ENCODE assay signal across 16 cellular contexts in the genomic region with DNA sequence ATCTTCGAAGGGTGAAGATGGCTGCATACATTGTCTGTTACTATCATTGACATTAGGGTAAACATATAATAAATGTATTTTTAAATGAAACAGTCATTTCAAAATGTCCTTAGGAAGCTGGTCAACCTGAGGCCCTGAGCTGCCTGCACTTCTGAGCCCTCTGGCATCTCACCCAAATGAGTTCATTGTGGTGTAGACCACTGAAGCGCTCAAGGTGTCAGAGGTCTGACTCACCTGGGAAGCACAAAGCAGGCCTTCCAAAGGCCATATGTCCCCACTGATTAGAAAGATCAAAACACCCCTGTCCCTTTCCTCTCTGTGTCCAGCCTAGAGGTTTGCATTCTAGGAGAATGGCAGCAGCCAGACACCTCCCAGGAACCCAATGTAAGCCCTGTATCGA. TPM values are rescaled to one million over a fixed set of nuclear protein-coding genes. Genes with fewer than 3 reads are reported as not detected.
"Had no signal": no experiment of that assay in that cellular context is flagged by ENCODE, and none has a peak within 500 bp of the region (broad histone marks: within the 10 kb centered on the region; RNA-seq: fewer than 3 reads in every experiment).

No MANE protein-coding gene starts in this region.

- H3K27me3 ChIP-seq: gastrocnemius medialis, neural progenitor cell, pancreas, upper lobe of right lung had no signal

- H3K36me3 Mint-ChIP-seq: stimulated activated naive B cell treated with anti-CD40 and anti-IgM and Interleukin-4, amounts not matched to agents 10 μg/mL and 1 μg/mL and 100 μg/mL, for 72 hours had no signal

- H3K4me1 Mint-ChIP-seq: activated T-helper 17 cell treated with anti-CD3 and anti-CD28 coated beads, Interleukin-2, amount 50 U/mL, for 72 hours had no signal

- H3K4me3 Mint-ChIP-seq: activated naive CD8-positive, alpha-beta T cell treated with anti-CD3 and anti-CD28 coated beads, Interleukin-2, amount 50 U/mL, for 24 hours; activated T-helper 17 cell treated with anti-CD3 and anti-CD28 coated beads, Interleukin-2, amount 50 U/mL, for 72 hours; neural progenitor cell; stimulated activated naive B cell treated with anti-CD40 and anti-IgM and Interleukin-4, amounts not matched to agents 10 μg/mL and 1 μg/mL and 100 μg/mL, for 72 hours had no signal

- H3K4me1 ChIP-seq: pancreas had no signal

- H3K4me3 ChIP-seq: gastrocnemius medialis, neural progenitor cell, pancreas, upper lobe of right lung had no signal

- H3K36me3 ChIP-seq: gastrocnemius medialis, neural progenitor cell, pancreas, upper lobe of right lung had no signal

- DNase-seq: activated CD4-positive, alpha-beta T cell treated with anti-CD3 and anti-CD28 coated beads for 1 hour; activated CD4-positive, alpha-beta T cell treated with anti-CD3 and anti-CD28 coated beads, Interleukin-2, amount 50 U/mL, for 48 hours; activated naive CD4-positive, alpha-beta T cell treated with Interleukin-2 at 50 U/mL for 16 hours; activated naive CD8-positive, alpha-beta T cell treated with anti-CD3 and anti-CD28 coated beads, Interleukin-2, amount 50 U/mL, for 24 hours; central memory CD4-positive, alpha-beta T cell; cortex of kidney; effector CD8-positive, alpha-beta T cell; gastrocnemius medialis; pancreas; Right ventricle myocardium superior; stimulated activated CD4-positive, alpha-beta T cell treated with anti-CD3 and anti-CD28 coated beads, Interleukin-15, amount 100 ng/mL, for 24 hours; stimulated activated CD4-positive, alpha-beta T cell treated with anti-CD3 and anti-CD28 coated beads, Interleukin-4, amount 100 ng/mL, for 1 hour; stimulated activated naive B cell treated with anti-CD40 and anti-IgM and Interleukin-4, amounts not matched to agents 10 μg/mL and 1 μg/mL and 100 μg/mL, for 72 hours; upper lobe of right lung had no signal

- H3K9me3 Mint-ChIP-seq: activated naive CD8-positive, alpha-beta T cell treated with anti-CD3 and anti-CD28 coated beads, Interleukin-2, amount 50 U/mL, for 24 hours; activated T-helper 17 cell treated with anti-CD3 and anti-CD28 coated beads, Interleukin-2, amount 50 U/mL, for 72 hours had no signal

- H3K27ac Mint-ChIP-seq: activated naive CD8-positive, alpha-beta T cell treated with anti-CD3 and anti-CD28 coated beads, Interleukin-2, amount 50 U/mL, for 24 hours; activated T-helper 17 cell treated with anti-CD3 and anti-CD28 coated beads, Interleukin-2, amount 50 U/mL, for 72 hours; neural progenitor cell; stimulated activated naive B cell treated with anti-CD40 and anti-IgM and Interleukin-4, amounts not matched to agents 10 μg/mL and 1 μg/mL and 100 μg/mL, for 72 hours had no signal

- ATAC-seq: activated naive CD8-positive, alpha-beta T cell treated with anti-CD3 and anti-CD28 coated beads, Interleukin-2, amount 50 U/mL, for 24 hours; activated T-helper 17 cell treated with anti-CD3 and anti-CD28 coated beads, Interleukin-2, amount 50 U/mL, for 72 hours; gastrocnemius medialis; pancreas; upper lobe of right lung had no signal

- H3K27ac ChIP-seq: gastrocnemius medialis, neural progenitor cell, pancreas, upper lobe of right lung had no signal

- H3K9me3 ChIP-seq: gastrocnemius medialis, pancreas, upper lobe of right lung had no signal

RNA-seq across cellular contexts. Expression of a gene that starts 59.8 kb away (rescaled TPM):
- total RNA-seq: activated T-helper 17 cell treated with anti-CD3 and anti-CD28 coated beads, Interleukin-2, amount 50 U/mL, for 72 hours had no signal
